ENCODE assay signal across 20 cellular contexts in the genomic region with DNA sequence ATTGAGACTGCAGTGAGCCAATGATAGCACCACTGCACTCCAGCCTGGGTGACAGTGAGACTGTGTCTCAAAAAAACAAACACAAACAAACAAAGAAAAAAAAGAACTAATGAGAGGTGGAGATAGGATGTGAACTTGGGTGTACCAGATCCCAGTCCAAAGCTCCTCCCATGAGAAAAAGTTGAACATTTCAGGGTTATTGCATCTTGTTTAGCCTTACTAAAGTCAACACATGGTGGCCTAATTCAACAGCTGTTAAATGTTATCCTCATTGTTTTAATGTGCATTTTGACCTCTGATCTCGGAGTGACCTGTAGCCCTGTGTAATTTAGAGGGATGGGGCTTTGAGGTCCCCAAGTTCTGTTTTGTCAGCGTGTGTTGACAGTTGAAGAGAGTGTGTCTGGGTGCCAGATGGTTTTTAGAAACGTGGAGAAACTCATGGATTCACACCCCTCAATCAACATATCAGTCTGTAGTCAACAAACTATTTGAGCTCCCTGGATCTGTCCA. TPM values are rescaled to one million over a fixed set of nuclear protein-coding genes. Genes with fewer than 3 reads are reported as not detected.
DNase-seq lines count a peak whose midpoint lies in the region; ATAC-seq and TF ChIP-seq lines count a peak whose summit lies in the region.
"Had no signal": no experiment of that assay in that cellular context is flagged by ENCODE, and none has a peak within 500 bp of the region (broad histone marks: within the 10 kb centered on the region; RNA-seq: fewer than 3 reads in every experiment).

No MANE protein-coding gene starts in this region.

- no peaks in the 10 kb centered on the region for H3K36me3 Mint-ChIP-seq in activated CD4-positive, alpha-beta T cell treated with anti-CD3 and anti-CD28 coated beads, Interleukin-2, amount 10 ng/mL, durations not matched to agents 7 days and 5 days (ENCODE audit: low read depth)
- H3K36me3 Mint-ChIP-seq: activated naive CD4-positive, alpha-beta T cell treated with anti-CD3 and anti-CD28 coated beads, Interleukin-2, amount 50 U/mL, for 24 hours had no signal

- no peak for ATAC-seq in HG03175 (IDR thresholded peaks at IDR 0.05; ENCODE audit: unreplicated experiment)
- ATAC-seq: activated CD8-positive, alpha-beta T cell treated with anti-CD3 and anti-CD28 coated beads, Interleukin-2, amount 10 ng/mL, durations not matched to agents 7 days and 5 days; stimulated activated naive CD8-positive, alpha-beta T cell treated with anti-CD3 and anti-CD28 coated beads, Interleukin-15, Interleukin-2, amounts not matched to agents 100 U/mL and 50 U/mL, for 24 hours had no signal

- H3K4me1 Mint-ChIP-seq in activated CD4-positive, alpha-beta T cell treated with anti-CD3 and anti-CD28 coated beads, Interleukin-2, amount 10 ng/mL, durations not matched to agents 7 days and 5 days: no peaks in the 10 kb centered on the region
- H3K4me1 Mint-ChIP-seq: activated naive CD4-positive, alpha-beta T cell treated with anti-CD3 and anti-CD28 coated beads, Interleukin-2, amount 50 U/mL, for 24 hours had no signal

- H3K9me3 Mint-ChIP-seq in activated CD4-positive, alpha-beta T cell treated with anti-CD3 and anti-CD28 coated beads, Interleukin-2, amount 10 ng/mL, durations not matched to agents 7 days and 5 days: no peaks in the 10 kb centered on the region
- H3K9me3 Mint-ChIP-seq: activated naive CD4-positive, alpha-beta T cell treated with anti-CD3 and anti-CD28 coated beads, Interleukin-2, amount 50 U/mL, for 24 hours; activated T-cell treated with anti-CD3 and anti-CD28 coated beads, Interleukin-2, amount 50 U/mL, for 24 hours had no signal

- no peak overlapping the region for H3K27ac Mint-ChIP-seq in activated CD4-positive, alpha-beta T cell treated with anti-CD3 and anti-CD28 coated beads, Interleukin-2, amount 10 ng/mL, durations not matched to agents 7 days and 5 days
- H3K27ac Mint-ChIP-seq: activated CD8-positive, alpha-beta T cell treated with anti-CD3 and anti-CD28 coated beads, Interleukin-2, amount 10 ng/mL, durations not matched to agents 7 days and 5 days; activated T-cell treated with anti-CD3 and anti-CD28 coated beads, Interleukin-2, amount 50 U/mL, for 24 hours had no signal

- 78% methylated on average over 1 of the region's 3 CpGs for WGBS in mesenchymal stem cell
- WGBS in smooth muscle cell (ENCODE audit: low lambda C conversion rate): 73% methylated on average over 3 of the region's 3 CpGs

- CTCF ChIA-PET in activated CD4-positive, alpha-beta T cell treated with anti-CD3 and anti-CD28 coated beads, Interleukin-2, amount 10 ng/mL, durations not matched to agents 7 days and 5 days (lab: Charles Lee): no interaction called here

- no peak overlapping the region for H4K8ac ChIP-seq in mesenchymal stem cell (ENCODE audit: low read length)

- no peaks in the 10 kb centered on the region for H3K79me1 ChIP-seq in mesenchymal stem cell (replicated peaks; ENCODE audit: low read length, poor library complexity, severe bottlenecking)

- H3K23ac ChIP-seq in mesenchymal stem cell (ENCODE audit: low read length in 2 of 2): no peak overlapping the region

- peaks cover 6 to 11% of the 10 kb centered on the region in 2 experiments for H3K36me3 ChIP-seq in mesenchymal stem cell (ENCODE audit: control insufficient read depth in 1 of 2, insufficient read depth in 2 of 2, low read depth in 1 of 2, low read length in 2 of 2)
- H3K36me3 ChIP-seq in smooth muscle cell (ENCODE audit: low read depth): no peaks in the 10 kb centered on the region

- no peaks in the 10 kb centered on the region for H3K79me2 ChIP-seq in smooth muscle cell (ENCODE audit: low read depth)

- H3K9ac ChIP-seq in mesenchymal stem cell (ENCODE audit: low read length): peak overlapping the region; percentile 48
- H3K9ac ChIP-seq in smooth muscle cell (ENCODE audit: low read depth): no peak overlapping the region

- H3K4ac ChIP-seq in mesenchymal stem cell (ENCODE audit: low read depth in 1 of 2, low read length in 2 of 2): no peak overlapping the region

- no peaks in the 10 kb centered on the region for H3K9me3 ChIP-seq in mesenchymal stem cell (ENCODE audit: control insufficient read depth, low read length)
- H3K9me3 ChIP-seq in smooth muscle cell (replicated peaks; ENCODE audit: low read depth): no peaks in the 10 kb centered on the region
- H3K9me3 ChIP-seq: gastroesophageal sphincter, tibial artery had no signal

- no peak overlapping the region for H3K4me3 ChIP-seq in coronary artery
- no peak overlapping the region for H3K4me3 ChIP-seq in mesenchymal stem cell (ENCODE audit: insufficient read depth in 1 of 2, low read depth in 1 of 2, low read length in 2 of 2)
- no peak overlapping the region for H3K4me3 ChIP-seq in smooth muscle cell
- H3K4me3 ChIP-seq: gastroesophageal sphincter, tibial artery had no signal

- no peaks in the 10 kb centered on the region for H4K20me1 ChIP-seq in smooth muscle cell (ENCODE audit: low read depth)

- H3K27me3 Mint-ChIP-seq in activated CD4-positive, alpha-beta T cell treated with anti-CD3 and anti-CD28 coated beads, Interleukin-2, amount 10 ng/mL, durations not matched to agents 7 days and 5 days: peaks cover 43% of the 10 kb centered on the region

- H2AFZ ChIP-seq in mesenchymal stem cell (ENCODE audit: low read depth, low read length) (no peak overlapping the region), smooth muscle cell (ENCODE audit: low read depth) (no peak overlapping the region)

- H3K27me3 ChIP-seq in mesenchymal stem cell (ENCODE audit: control insufficient read depth in 1 of 2, insufficient read depth in 1 of 2, low read length in 2 of 2): no peaks in the 10 kb centered on the region
- no peaks in the 10 kb centered on the region for H3K27me3 ChIP-seq in smooth muscle cell (ENCODE audit: low read depth)
- H3K27me3 ChIP-seq: tibial artery had no signal

- H2BK120ac ChIP-seq in mesenchymal stem cell (ENCODE audit: low read depth, low read length): no peak overlapping the region

- H3K4me2 ChIP-seq in mesenchymal stem cell (ENCODE audit: low read length, poor library complexity, severe bottlenecking): no peak overlapping the region
- peak overlapping the region; percentile 33 for H3K4me2 ChIP-seq in smooth muscle cell

- TF ChIP-seq CTCF in coronary artery (IDR thresholded peaks at IDR 0.05): no peak
- no peak for TF ChIP-seq CTCF in smooth muscle cell (IDR thresholded peaks at IDR 0.05; ENCODE audit: borderline replicate concordance, insufficient read depth, poor library complexity, severe bottlenecking)

- H3K27ac ChIP-seq in coronary artery: no peak overlapping the region
- no peak overlapping the region for H3K27ac ChIP-seq in mesenchymal stem cell (ENCODE audit: low read length, poor library complexity, severe bottlenecking)
- no peak overlapping the region for H3K27ac ChIP-seq in smooth muscle cell (ENCODE audit: low read depth)
- H3K27ac ChIP-seq: SK-N-MC had no signal

- H3K4me1 ChIP-seq in mesenchymal stem cell (ENCODE audit: control insufficient read depth, insufficient read depth, low read depth, low read length): peaks cover 8% of the 10 kb centered on the region
- H3K4me1 ChIP-seq in smooth muscle cell (ENCODE audit: low read depth): peaks cover 15% of the 10 kb centered on the region

- H2BK5ac ChIP-seq in mesenchymal stem cell (ENCODE audit: low read depth, low read length, poor library complexity, severe bottlenecking): no peak overlapping the region

- peak overlapping the region; percentile 70 for H2AK5ac ChIP-seq in mesenchymal stem cell (ENCODE audit: low read length, severe bottlenecking)

- no peak overlapping the region for H4K91ac ChIP-seq in mesenchymal stem cell (ENCODE audit: low read length)

- no peak overlapping the region for H2BK15ac ChIP-seq in mesenchymal stem cell (ENCODE audit: low read depth, poor library complexity, severe bottlenecking)

- no peak overlapping the region for H3K4me3 Mint-ChIP-seq in activated CD4-positive, alpha-beta T cell treated with anti-CD3 and anti-CD28 coated beads, Interleukin-2, amount 10 ng/mL, durations not matched to agents 7 days and 5 days
- H3K4me3 Mint-ChIP-seq: activated CD8-positive, alpha-beta T cell treated with anti-CD3 and anti-CD28 coated beads, Interleukin-2, amount 10 ng/mL, durations not matched to agents 7 days and 5 days; activated naive CD4-positive, alpha-beta T cell treated with anti-CD3 and anti-CD28 coated beads, Interleukin-2, amount 50 U/mL, for 24 hours; activated T-cell treated with anti-CD3 and anti-CD28 coated beads, Interleukin-2, amount 50 U/mL, for 24 hours had no signal

- H3K18ac ChIP-seq in mesenchymal stem cell (ENCODE audit: low read depth in 1 of 2, low read length in 2 of 2): no peak overlapping the region

- POLR2A ChIA-PET in activated CD4-positive, alpha-beta T cell treated with anti-CD3 and anti-CD28 coated beads, Interleukin-2, amount 10 ng/mL, durations not matched to agents 7 days and 5 days (lab: Charles Lee): no interaction called here

- no peaks in the 10 kb centered on the region for H3F3A ChIP-seq in smooth muscle cell (ENCODE audit: low read depth)

- no peak overlapping the region for H2BK12ac ChIP-seq in mesenchymal stem cell (ENCODE audit: low read length in 2 of 2)

- DNase-seq in activated effector memory CD4-positive, alpha-beta T cell treated with anti-CD3 and anti-CD28 coated beads, Interleukin-2, amount 50 U/mL, for 16 hours: peak; percentile 31
- DNase-seq in activated effector memory CD4-positive, alpha-beta T cell treated with Interleukin-2 at 50 U/mL for 16 hours: no peak
- peak; percentile 36 for DNase-seq in coronary artery (ENCODE audit: low spot score)
- no peak for DNase-seq in mesenchymal stem cell
- no peak for DNase-seq in smooth muscle cell (lab: John Stamatoyannopoulos, UW; ENCODE audit: unreplicated experiment)
- no peak for DNase-seq in NCI-H748 treated with DMSO at 0.1 percent for 48 hours (lab: John Stamatoyannopoulos, UW)
- no peak for DNase-seq in activated CD4-positive, alpha-beta T cell treated with anti-CD3 and anti-CD28 coated beads, Interleukin-2, amount 10 ng/mL, durations not matched to agents 7 days and 5 days
- DNase-seq: 8988T; activated CD4-positive, CD25-positive, alpha-beta regulatory T cell; activated CD8-positive, alpha-beta T cell treated with anti-CD3 and anti-CD28 coated beads, Interleukin-2, amount 10 ng/mL, durations not matched to agents 7 days and 5 days; activated T-cell treated with anti-CD3 and anti-CD28 coated beads, Interleukin-2, amount 50 U/mL, for 24 hours; cortex of kidney; NCI-H1436; NCI-H2171; stimulated activated naive CD8-positive, alpha-beta T cell treated with anti-CD3 and anti-CD28 coated beads, Interleukin-15, Interleukin-2, amounts not matched to agents 100 U/mL and 50 U/mL, for 24 hours had no signal

- no peak overlapping the region for H3K14ac ChIP-seq in mesenchymal stem cell (ENCODE audit: low read length in 2 of 2)

RNA-seq across cellular contexts. Expression of a gene that starts 34.6 kb away (rescaled TPM):
- 10.1 TPM for polyA plus RNA-seq in mesenchymal stem cell (2013, experiment 1 of 2)
- polyA plus RNA-seq in mesenchymal stem cell (2013, experiment 2 of 2): 9.8 TPM
- 43.6 and 67.8 TPM in 2 replicates for total RNA-seq in smooth muscle cell
- polyA plus RNA-seq in smooth muscle cell: 39.8 and 41.1 TPM in 2 replicates
- under 1 TPM; 0.22 to 0.31 TPM for total RNA-seq in activated CD4-positive, alpha-beta T cell treated with anti-CD3 and anti-CD28 coated beads, Interleukin-2, amount 10 ng/mL, durations not matched to agents 7 days and 5 days

RNA-seq across cellular contexts. Expression of a gene that starts 40.2 kb away (rescaled TPM):
- 17.2 TPM for polyA plus RNA-seq in mesenchymal stem cell (2013, experiment 1 of 2)
- 18.3 TPM for polyA plus RNA-seq in mesenchymal stem cell (2013, experiment 2 of 2)
- total RNA-seq in smooth muscle cell: 11.6 and 17.7 TPM in 2 replicates
- 39.8 and 43.8 TPM in 2 replicates for polyA plus RNA-seq in smooth muscle cell
- 10 to 100 TPM; 16.4 to 19.7 TPM for total RNA-seq in activated CD4-positive, alpha-beta T cell treated with anti-CD3 and anti-CD28 coated beads, Interleukin-2, amount 10 ng/mL, durations not matched to agents 7 days and 5 days

Comparison
In these comparisons a context has a peak if more than half of its experiments do, and no peak if none do; other contexts are left out.
1. DNase-seq: peak in activated effector memory CD4-positive, alpha-beta T cell treated with anti-CD3 and anti-CD28 coated beads, Interleukin-2, amount 50 U/mL, for 16 hours (single experiment) and coronary artery (single experiment); none in activated effector memory CD4-positive, alpha-beta T cell treated with Interleukin-2 at 50 U/mL for 16 hours (single experiment), mesenchymal stem cell (single experiment), smooth muscle cell (single experiment), NCI-H748 treated with DMSO at 0.1 percent for 48 hours (single experiment) and activated CD4-positive, alpha-beta T cell treated with anti-CD3 and anti-CD28 coated beads, Interleukin-2, amount 10 ng/mL, durations not matched to agents 7 days and 5 days (single experiment).
2. RNA of a gene that starts 34.6 kb away (total RNA-seq): 43.6 to 67.8 TPM in smooth muscle cell; 0.22 to 0.31 TPM in activated CD4-positive, alpha-beta T cell treated with anti-CD3 and anti-CD28 coated beads, Interleukin-2, amount 10 ng/mL, durations not matched to agents 7 days and 5 days; every median in the first group is over 10 times any median in the second.